ENCODE assay signal across 36 cellular contexts in the genomic region with DNA sequence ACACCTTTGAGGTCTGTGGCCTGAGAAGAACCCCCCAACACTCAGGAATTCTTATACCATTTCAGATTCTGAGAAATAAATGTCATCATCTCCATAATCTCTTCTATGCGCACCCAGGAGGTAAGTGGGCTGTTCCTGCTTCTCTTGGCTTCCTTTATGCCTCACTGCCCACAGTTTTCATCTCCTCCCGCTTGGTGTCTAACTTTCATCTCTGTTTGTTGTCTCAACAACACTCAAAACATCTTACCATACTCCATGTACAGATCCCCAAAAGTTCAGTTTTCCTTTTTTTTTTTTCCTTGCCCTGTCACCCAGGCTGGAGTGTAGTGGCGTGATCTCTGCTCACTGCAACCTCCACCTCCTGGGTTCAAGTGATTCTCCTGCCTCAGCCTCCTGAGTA.
DNase-seq lines count a peak whose midpoint lies in the region; ATAC-seq, FAIRE-seq and TF ChIP-seq lines count a peak whose summit lies in the region.
"Had no signal": no experiment of that assay in that cellular context is flagged by ENCODE, and none has a peak within 500 bp of the region (broad histone marks: within the 10 kb centered on the region; RNA-seq: fewer than 3 reads in every experiment).

No MANE protein-coding gene starts in this region.

- H3K4me1 ChIP-seq in HepG2 (ENCODE audit: insufficient read depth, low read length) = peaks cover 43% of the 10 kb centered on the region
- H3K4me1 ChIP-seq in right lobe of liver = no peaks in the 10 kb centered on the region
- no peaks in the 10 kb centered on the region for H3K4me1 ChIP-seq in Caco-2
- no peaks in the 10 kb centered on the region for H3K4me1 ChIP-seq in GM23338 (ENCODE audit: insufficient read depth)
- no peaks in the 10 kb centered on the region for H3K4me1 ChIP-seq in neural progenitor cell
- H3K4me1 ChIP-seq in SJCRH30 = no peaks in the 10 kb centered on the region
- H3K4me1 ChIP-seq: A549; BE2C; BLaER1; BLaER1 treated with 17β-estradiol and CSF1 and Interleukin-3, amounts not matched to agents 10 nM and 100 nM had no signal

- H3K4me3 Mint-ChIP-seq in Caco-2 (ENCODE audit: unreplicated experiment) (peak overlapping the region; percentile 38), GM23338 (no peak overlapping the region), neural progenitor cell (no peak overlapping the region)
- H3K4me3 Mint-ChIP-seq: B cell; CD14-positive monocyte; CD4-positive, alpha-beta memory T cell; CD4-positive, alpha-beta T cell; CD4-positive, CD25-positive, alpha-beta regulatory T cell; CD8-positive, alpha-beta memory T cell; CD8-positive, alpha-beta T cell had no signal

- intact Hi-C loops in HepG2 (cut with micrococcal nuclease; ENCODE audit: unreplicated experiment) = loop anchor here (1.0 kb wide), 1 partner anchor 20 kb away; no protein-coding TSS in a partner anchor
- intact Hi-C loops in right lobe of liver (cut with DNase I) = no loop called here
- intact Hi-C loops in Caco-2 (cut with micrococcal nuclease; ENCODE audit: unreplicated experiment) = loop anchor here (1.0 kb wide), 1 partner anchor 20 kb away; no protein-coding TSS in a partner anchor

- H3K9me3 ChIP-seq in HepG2 (ENCODE audit: low read length) (no peaks in the 10 kb centered on the region), right lobe of liver (no peaks in the 10 kb centered on the region), Caco-2 (no peaks in the 10 kb centered on the region), neural progenitor cell (ENCODE audit: low read depth) (no peaks in the 10 kb centered on the region), SJCRH30 (replicated peaks) (no peaks in the 10 kb centered on the region)
- H3K9me3 ChIP-seq: A549; BE2C; BLaER1; BLaER1 treated with 17β-estradiol and CSF1 and Interleukin-3, amounts not matched to agents 10 nM and 100 nM had no signal

- CTCF ChIA-PET in HepG2 (lab: Yijun Ruan, JAX; ENCODE audit: low intra/inter-chr PET ratio, low total read pairs) = interaction anchor here (0.6 kb wide), 1 partner anchor 234 kb away, joined by 5 read pairs; no protein-coding TSS in a partner anchor
- CTCF ChIA-PET in Caco-2 (lab: Charles Lee) = no interaction called here

- 69% methylated on average over 3 of the region's 3 CpGs for WGBS in HepG2 (ENCODE audit: low lambda C conversion rate)
- WGBS in right lobe of liver (ENCODE audit: insufficient coverage, low coverage, low lambda C conversion rate, missing lambda C conversion rate) = 52% methylated on average over 2 of the region's 3 CpGs

- ATAC-seq in HepG2 = peak; percentile 15; the same call in 2 of the 3 replicates
- no peak for ATAC-seq in right lobe of liver
- no peak for ATAC-seq in GM23338
- ATAC-seq in GM18498 (IDR thresholded peaks at IDR 0.05; ENCODE audit: unreplicated experiment) = no peak
- ATAC-seq: A549; CD8-positive, alpha-beta T cell had no signal

- no peak for TF ChIP-seq EP300 in HepG2 (IDR thresholded peaks at IDR 0.05; ENCODE audit: low read depth in 2 of 2, low read length in 2 of 2)
- no peak for TF ChIP-seq EP300 in HepG2 (CRISPR knock-in tag; IDR thresholded peaks at IDR 0.05; ENCODE audit: borderline replicate concordance)

- no peak overlapping the region for H2AFZ ChIP-seq in HepG2 (ENCODE audit: low read length)
- peak overlapping the region; percentile 52; the same call in 1 of the 2 replicates for H2AFZ ChIP-seq in GM23338
- no peak overlapping the region for H2AFZ ChIP-seq in neural progenitor cell (replicated peaks)

- peaks cover 13% of the 10 kb centered on the region; the same call in 1 of the 2 replicates for H3K9me2 ChIP-seq in GM23338 (ENCODE audit: insufficient read depth)

- H3K4me1 Mint-ChIP-seq in Caco-2 (ENCODE audit: low read depth, unreplicated experiment) = no peaks in the 10 kb centered on the region
- H3K4me1 Mint-ChIP-seq in GM23338 = no peaks in the 10 kb centered on the region
- H3K4me1 Mint-ChIP-seq in neural progenitor cell = peaks cover 2% of the 10 kb centered on the region
- H3K4me1 Mint-ChIP-seq: B cell; CD14-positive monocyte; CD4-positive, alpha-beta memory T cell; CD8-positive, alpha-beta memory T cell had no signal

- TF ChIP-seq POLR2A in HepG2 (IDR thresholded peaks at IDR 0.05; ENCODE audit: insufficient read depth in 1 of 2, low read depth in 2 of 2, low read length in 2 of 2) = no peak
- no peak for TF ChIP-seq POLR2A in right lobe of liver (IDR thresholded peaks at IDR 0.05)

- H3K9me3 Mint-ChIP-seq in Caco-2 (ENCODE audit: unreplicated experiment) (peaks cover 10% of the 10 kb centered on the region), GM23338 (no peaks in the 10 kb centered on the region), neural progenitor cell (peaks cover 7% of the 10 kb centered on the region)
- H3K9me3 Mint-ChIP-seq: CD4-positive, alpha-beta T cell; CD8-positive, alpha-beta memory T cell; CD8-positive, alpha-beta T cell had no signal

- H3F3A ChIP-seq in GM23338 (replicated peaks; ENCODE audit: low read depth) (no peaks in the 10 kb centered on the region), neural progenitor cell (ENCODE audit: low read depth) (no peaks in the 10 kb centered on the region)

- no peaks in the 10 kb centered on the region for H3K36me3 ChIP-seq in HepG2 (replicated peaks in 1 of 2; ENCODE audit: control insufficient read depth in 1 of 2, insufficient read depth in 2 of 2, low read length in 2 of 2)
- H3K36me3 ChIP-seq in right lobe of liver = no peaks in the 10 kb centered on the region
- no peaks in the 10 kb centered on the region for H3K36me3 ChIP-seq in Caco-2 (ENCODE audit: control insufficient read depth, insufficient read depth, low read length)
- H3K36me3 ChIP-seq in GM23338 (ENCODE audit: insufficient read depth) = no peaks in the 10 kb centered on the region
- H3K36me3 ChIP-seq in neural progenitor cell = no peaks in the 10 kb centered on the region
- H3K36me3 ChIP-seq in SJCRH30 = no peaks in the 10 kb centered on the region
- H3K36me3 ChIP-seq: BE2C; BLaER1; BLaER1 treated with 17β-estradiol and CSF1 and Interleukin-3, amounts not matched to agents 10 nM and 100 nM had no signal

- H3K27me3 Mint-ChIP-seq in Caco-2 (ENCODE audit: insufficient read depth, unreplicated experiment) = peaks cover 3% of the 10 kb centered on the region
- H3K27me3 Mint-ChIP-seq in GM23338 (ENCODE audit: insufficient read depth, low read depth, poor library complexity) = no peaks in the 10 kb centered on the region
- no peaks in the 10 kb centered on the region for H3K27me3 Mint-ChIP-seq in neural progenitor cell (ENCODE audit: insufficient read depth, low read depth)
- H3K27me3 Mint-ChIP-seq: B cell had no signal

- no peak for TF ChIP-seq CTCF in HepG2 (CRISPR knock-in tag; IDR thresholded peaks at IDR 0.05)
- TF ChIP-seq CTCF in right lobe of liver (IDR thresholded peaks at IDR 0.05) = no peak
- no peak for TF ChIP-seq CTCF in Caco-2 (IDR thresholded peaks at IDR 0.05; ENCODE audit: insufficient read depth in 1 of 2, low read depth in 1 of 2, low read length in 1 of 2, severe bottlenecking in 1 of 2, unreplicated experiment in 1 of 2)
- TF ChIP-seq CTCF in GM23338 (conservative IDR thresholded peaks at IDR 0.05; ENCODE audit: low read depth in 2 of 2) = no peak
- TF ChIP-seq CTCF in neural progenitor cell (IDR thresholded peaks at IDR 0.05) = no peak

- in situ Hi-C loops in HepG2 (cut with HindIII; ENCODE audit: extremely low pct_ligation_motif_present, low pct_unique_long_range_greater_than_20kb) = no loop called here

- BruUV-seq in HepG2 (replicated peaks; lab: Mats Ljungman, UMichigan) (TSS peak; percentile 76), Caco-2 (replicated peaks; lab: Mats Ljungman, UMichigan) (no TSS peak)

- TF ChIP-seq RAD21 in HepG2 (CRISPR knock-in tag; IDR thresholded peaks at IDR 0.05) = no peak

- H3K27ac ChIP-seq in HepG2 (ENCODE audit: extremely low read length, insufficient read depth, low read length) (peak overlapping the region; percentile 76), right lobe of liver (no peak overlapping the region), GM23338 (ENCODE audit: low read depth) (no peak overlapping the region), neural progenitor cell (no peak overlapping the region), SJCRH30 (no peak overlapping the region)
- H3K27ac ChIP-seq: 22Rv1; A549; BLaER1; BLaER1 treated with 17β-estradiol and CSF1 and Interleukin-3, amounts not matched to agents 10 nM and 100 nM; C4-2B had no signal

- H3K27me3 ChIP-seq in HepG2 (ENCODE audit: control insufficient read depth in 1 of 2, insufficient read depth in 2 of 2, low read length in 2 of 2) (no peaks in the 10 kb centered on the region), right lobe of liver (no peaks in the 10 kb centered on the region), Caco-2 (replicated peaks; ENCODE audit: control insufficient read depth, insufficient read depth, low read length) (no peaks in the 10 kb centered on the region), GM23338 (ENCODE audit: insufficient read depth) (no peaks in the 10 kb centered on the region), neural progenitor cell (no peaks in the 10 kb centered on the region), SJCRH30 (no peaks in the 10 kb centered on the region)
- H3K27me3 ChIP-seq: BE2C; BLaER1; BLaER1 treated with 17β-estradiol and CSF1 and Interleukin-3, amounts not matched to agents 10 nM and 100 nM had no signal

- peak overlapping the region; percentile 45; the same call in 1 of the 2 replicates for H3K4me2 ChIP-seq in HepG2 (ENCODE audit: low read depth, low read length)
- H3K4me2 ChIP-seq in GM23338 = no peak overlapping the region
- H3K4me2 ChIP-seq in neural progenitor cell = no peak overlapping the region
- H3K4me2 ChIP-seq: A549; BLaER1; BLaER1 treated with 17β-estradiol and CSF1 and Interleukin-3, amounts not matched to agents 10 nM and 100 nM had no signal

- H3K9ac ChIP-seq in HepG2 (ENCODE audit: insufficient read depth, low read depth, low read length) = no peak overlapping the region; the same call in 1 of the 2 replicates
- H3K9ac ChIP-seq in neural progenitor cell = no peak overlapping the region
- H3K9ac ChIP-seq: BLaER1; BLaER1 treated with 17β-estradiol and CSF1 and Interleukin-3, amounts not matched to agents 10 nM and 100 nM had no signal

- no peak for FAIRE-seq in HepG2 (lab: Jason Lieb, UNC)
- FAIRE-seq: A204.1, A549, D721Med had no signal

- H4K20me1 ChIP-seq in HepG2 (ENCODE audit: insufficient read depth, low read length) (no peaks in the 10 kb centered on the region), GM23338 (replicated peaks; ENCODE audit: insufficient read depth) (no peaks in the 10 kb centered on the region), neural progenitor cell (ENCODE audit: low read depth) (no peaks in the 10 kb centered on the region)
- H4K20me1 ChIP-seq: BLaER1; BLaER1 treated with 17β-estradiol and CSF1 and Interleukin-3, amounts not matched to agents 10 nM and 100 nM had no signal

- no peak for DNase-seq in HepG2 (ENCODE audit: low spot score)
- no peak for DNase-seq in right lobe of liver
- no peak for DNase-seq in Caco-2
- no peak for DNase-seq in GM23338 (ENCODE audit: low spot score)
- no peak for DNase-seq in neural progenitor cell (ENCODE audit: low spot score)
- DNase-seq in SJCRH30 = no peak
- DNase-seq in NCI-H1694 treated with DMSO at 0.1 percent for 48 hours (lab: John Stamatoyannopoulos, UW) = no peak
- DNase-seq: 8988T; ACHN; AML-193; BE2C; C1 segment of cervical spinal cord; Calu3; CD4-positive, alpha-beta memory T cell; CD4-positive, alpha-beta T cell; CD4-positive, CD25-positive, alpha-beta regulatory T cell; CD8-positive, alpha-beta memory T cell; CD8-positive, alpha-beta T cell; COR-L47; DMS 273 treated with DMSO at 0.1 percent for 48 hours; DMS153; DMS53; DMS79; DMS79 treated with DMSO at 0.1 percent for 48 hours; DND-41; EL had no signal

- H3K36me3 Mint-ChIP-seq in Caco-2 (ENCODE audit: insufficient read depth, unreplicated experiment) (peaks cover 6% of the 10 kb centered on the region), GM23338 (ENCODE audit: low read depth) (no peaks in the 10 kb centered on the region), neural progenitor cell (no peaks in the 10 kb centered on the region)
- H3K36me3 Mint-ChIP-seq: CD14-positive monocyte; CD4-positive, alpha-beta memory T cell; CD4-positive, CD25-positive, alpha-beta regulatory T cell; CD8-positive, alpha-beta memory T cell; CD8-positive, alpha-beta T cell had no signal

- no peaks in the 10 kb centered on the region for H3K79me2 ChIP-seq in HepG2 (ENCODE audit: insufficient read depth, low read length)
- no peaks in the 10 kb centered on the region for H3K79me2 ChIP-seq in GM23338 (replicated peaks; ENCODE audit: insufficient read depth)
- H3K79me2 ChIP-seq in neural progenitor cell (ENCODE audit: low read depth) = no peaks in the 10 kb centered on the region

- POLR2A ChIA-PET in HepG2 (lab: Yijun Ruan, JAX) = interaction anchor here (1.0 kb wide), 1 partner anchor 20 kb away, joined by 6 read pairs; no protein-coding TSS in a partner anchor
- POLR2A ChIA-PET in Caco-2 (lab: Charles Lee) = interaction anchor here (0.5 kb wide), 1 partner anchor 9 kb away, joined by 3 read pairs; no protein-coding TSS in a partner anchor

- H3K4me3 ChIP-seq in HepG2 (replicated peaks in 1 of 3; ENCODE audit: insufficient read depth in 1 of 3, low read depth in 2 of 3, low read length in 3 of 3) = no peak overlapping the region; a peak in 1 of 6 replicates
- H3K4me3 ChIP-seq in right lobe of liver = no peak overlapping the region
- H3K4me3 ChIP-seq in Caco-2 (ENCODE audit: low read depth, low read length) = no peak overlapping the region
- H3K4me3 ChIP-seq in GM23338 = no peak overlapping the region
- H3K4me3 ChIP-seq in neural progenitor cell = no peak overlapping the region
- H3K4me3 ChIP-seq in SJCRH30 = no peak overlapping the region
- H3K4me3 ChIP-seq: A549; BLaER1; BLaER1 treated with 17β-estradiol and CSF1 and Interleukin-3, amounts not matched to agents 10 nM and 100 nM had no signal

- H3K27ac Mint-ChIP-seq in Caco-2 (ENCODE audit: unreplicated experiment) = no peak overlapping the region
- H3K27ac Mint-ChIP-seq in GM23338 = no peak overlapping the region
- H3K27ac Mint-ChIP-seq in neural progenitor cell = peak overlapping the region; percentile 64
- H3K27ac Mint-ChIP-seq: B cell; CD14-positive monocyte; CD4-positive, alpha-beta memory T cell; CD4-positive, alpha-beta T cell; CD4-positive, CD25-positive, alpha-beta regulatory T cell; CD8-positive, alpha-beta T cell had no signal

Comparison
In these comparisons a context has a peak if more than half of its experiments do, and no peak if none do; other contexts are left out.
1. intact Hi-C loops: an anchor here in HepG2 (1.0 kb wide) and Caco-2 (1.0 kb wide); none called in right lobe of liver.